In genomic region chr1:212471286-212471685, GRCh38 we compare ENCODE assay signal across 25 cellular contexts.
"Had no signal": no experiment of that assay in that cellular context is flagged by ENCODE, and none has a peak within 500 bp of the region (broad histone marks: within the 10 kb centered on the region; RNA-seq: fewer than 3 reads in every experiment).

No MANE protein-coding gene starts in this region.

- H3K9me3 ChIP-seq: heart left ventricle, left lung, lower lobe of right lung, ovary, prostate gland, tibial nerve, upper lobe of left lung had no signal

- H3K9me3 Mint-ChIP-seq: immature natural killer cell; naive thymus-derived CD8-positive, alpha-beta T cell; stimulated activated memory B cell treated with anti-CD40 and anti-IgM and Interleukin-4, amounts not matched to agents 10 μg/mL and 1 μg/mL and 100 μg/mL, for 72 hours; stimulated activated naive CD8-positive, alpha-beta T cell treated with anti-CD3 and anti-CD28 coated beads, Interleukin-15, amount 100 ng/mL, for 72 hours had no signal

- H3K27me3 ChIP-seq: heart left ventricle, left lung, ovary, tibial nerve, upper lobe of left lung had no signal

- H3K4me1 ChIP-seq: left lung, lower lobe of right lung, prostate gland had no signal

- H3K27ac Mint-ChIP-seq: immature natural killer cell; naive thymus-derived CD8-positive, alpha-beta T cell; stimulated activated memory B cell treated with anti-CD40 and anti-IgM and Interleukin-4, amounts not matched to agents 10 μg/mL and 1 μg/mL and 100 μg/mL, for 72 hours; stimulated activated naive CD8-positive, alpha-beta T cell treated with anti-CD3 and anti-CD28 coated beads, Interleukin-15, amount 100 ng/mL, for 72 hours had no signal

- H3K36me3 ChIP-seq: heart left ventricle, left lung, lower lobe of right lung, ovary, prostate gland, tibial nerve, upper lobe of left lung had no signal

- H3K4me3 ChIP-seq: heart left ventricle, left lung, lower lobe of right lung, ovary, prostate gland, skin epidermis, tibial nerve, upper lobe of left lung had no signal

- ATAC-seq: heart left ventricle; left colon; left lung; naive thymus-derived CD8-positive, alpha-beta T cell; sciatic nerve; stimulated activated memory B cell treated with anti-CD40 and anti-IgM and Interleukin-4, amounts not matched to agents 10 μg/mL and 1 μg/mL and 100 μg/mL, for 72 hours; stimulated activated naive CD8-positive, alpha-beta T cell treated with anti-CD3 and anti-CD28 coated beads, Interleukin-15, amount 100 ng/mL, for 72 hours had no signal

- H3K36me3 Mint-ChIP-seq: immature natural killer cell; naive thymus-derived CD8-positive, alpha-beta T cell; stimulated activated memory B cell treated with anti-CD40 and anti-IgM and Interleukin-4, amounts not matched to agents 10 μg/mL and 1 μg/mL and 100 μg/mL, for 72 hours had no signal

- H3K4me1 Mint-ChIP-seq: immature natural killer cell; stimulated activated memory B cell treated with anti-CD40 and anti-IgM and Interleukin-4, amounts not matched to agents 10 μg/mL and 1 μg/mL and 100 μg/mL, for 72 hours had no signal

- DNase-seq: hypothalamus; immature natural killer cell; kidney; left colon; left lung; lower lobe of right lung; mammary epithelial cell; mesenchymal stem cell; ovary; retina; right cardiac atrium; stimulated activated CD4-positive, alpha-beta T cell treated with anti-CD3 and anti-CD28 coated beads, Interleukin-1b, Interleukin-23, amount 100 ng/mL, for 48 hours; stimulated activated CD4-positive, alpha-beta T cell treated with anti-CD3 and anti-CD28 coated beads, Interleukin-2, amount 100 ng/mL, for 48 hours; stimulated activated CD4-positive, alpha-beta T cell treated with anti-CD3 and anti-CD28 coated beads, Interleukin-4, amount 100 ng/mL, for 4 hours; stimulated activated CD8-positive, alpha-beta memory T cell treated with anti-CD3 and anti-CD28 coated beads, Interleukin-4, amount 100 ng/mL, for 48 hours; stimulated activated naive CD4-positive, alpha-beta T cell treated with Interleukin-2 at 50 U/mL for 16 hours; stimulated activated naive CD8-positive, alpha-beta T cell treated with anti-CD3 and anti-CD28 coated beads, Interleukin-15, amount 100 ng/mL, for 72 hours; upper lobe of left lung had no signal

- H3K4me3 Mint-ChIP-seq: immature natural killer cell; naive thymus-derived CD8-positive, alpha-beta T cell; stimulated activated memory B cell treated with anti-CD40 and anti-IgM and Interleukin-4, amounts not matched to agents 10 μg/mL and 1 μg/mL and 100 μg/mL, for 72 hours; stimulated activated naive CD8-positive, alpha-beta T cell treated with anti-CD3 and anti-CD28 coated beads, Interleukin-15, amount 100 ng/mL, for 72 hours had no signal

- H3K27ac ChIP-seq: left lung, lower lobe of right lung, prostate gland, upper lobe of left lung had no signal

- H3K27me3 Mint-ChIP-seq: stimulated activated memory B cell treated with anti-CD40 and anti-IgM and Interleukin-4, amounts not matched to agents 10 μg/mL and 1 μg/mL and 100 μg/mL, for 72 hours had no signal
